In the genomic region with DNA sequence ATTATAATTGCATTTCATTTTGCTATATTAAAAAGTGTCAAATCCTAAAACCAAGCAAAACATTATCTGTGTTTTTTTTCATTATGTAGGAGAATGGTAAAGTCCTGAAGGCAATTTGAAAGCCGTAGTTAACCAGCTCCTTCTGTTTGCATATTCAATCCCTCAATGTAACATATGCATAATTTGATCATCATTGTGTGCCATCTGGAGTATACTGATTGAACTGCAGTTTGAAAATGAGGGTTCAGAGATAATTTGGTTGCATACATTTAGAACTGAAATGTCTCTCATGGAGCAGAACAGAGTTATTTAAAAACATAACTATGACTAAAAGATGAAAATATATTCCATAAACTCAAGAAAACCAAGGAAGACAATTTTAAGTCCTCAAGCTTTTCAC, we compare ENCODE assay signal across 10 cellular contexts.
A peak's percentile ranks its signal among the peaks of the same experiment; 100 is the strongest.
DNase-seq lines count a peak whose midpoint lies in the region; ATAC-seq, FAIRE-seq and TF ChIP-seq lines count a peak whose summit lies in the region.
"Had no signal": no experiment of that assay in that cellular context is flagged by ENCODE, and none has a peak within 500 bp of the region (broad histone marks: within the 10 kb centered on the region; RNA-seq: fewer than 3 reads in every experiment).

No MANE protein-coding gene starts in this region.

- no peak overlapping the region for H3K4me2 ChIP-seq in HepG2 (ENCODE audit: low read depth, low read length)

- 27% methylated on average over 1 of the region's 1 CpG for WGBS in HepG2 (ENCODE audit: low lambda C conversion rate)

- no peaks in the 10 kb centered on the region for H3K4me1 ChIP-seq in HepG2 (ENCODE audit: insufficient read depth, low read length)

- TF ChIP-seq EP300 in HepG2 (IDR thresholded peaks at IDR 0.05; ENCODE audit: low read depth in 2 of 2, low read length in 2 of 2) (no peak), HepG2 (CRISPR knock-in tag; IDR thresholded peaks at IDR 0.05; ENCODE audit: borderline replicate concordance) (no peak)

- H3K9me3 ChIP-seq in HepG2 (ENCODE audit: low read length): no peaks in the 10 kb centered on the region

- DNase-seq in GM06990 (ENCODE audit: extremely low read depth, insufficient read length) (no peak), SK-MEL-5 (ENCODE audit: low read depth, low spot score) (peak; percentile 56), HepG2 (ENCODE audit: low spot score) (peak; percentile 3), cerebellar cortex (ENCODE audit: low spot score) (no peak)
- DNase-seq in activated T-cell treated with anti-CD3 and anti-CD28 coated beads, Interleukin-2, amount 50 U/mL, for 72 hours: no peak
- DNase-seq: activated CD4-positive, alpha-beta T cell treated with anti-CD3 and anti-CD28 coated beads, Interleukin-2, amount 10 ng/mL, durations not matched to agents 7 days and 5 days; H9 had no signal

- H3K4me3 Mint-ChIP-seq in activated T-cell treated with anti-CD3 and anti-CD28 coated beads, Interleukin-2, amount 50 U/mL, for 72 hours: no peak overlapping the region
- H3K4me3 Mint-ChIP-seq: activated CD4-positive, alpha-beta T cell treated with anti-CD3 and anti-CD28 coated beads, Interleukin-2, amount 10 ng/mL, durations not matched to agents 7 days and 5 days; H9 had no signal

- H3K27me3 ChIP-seq in GM06990 (replicated peaks; ENCODE audit: control insufficient read depth, insufficient read depth, low read length): no peaks in the 10 kb centered on the region
- H3K27me3 ChIP-seq in HepG2 (ENCODE audit: control insufficient read depth in 1 of 2, insufficient read depth in 2 of 2, low read length in 2 of 2): no peaks in the 10 kb centered on the region

- H3K27ac ChIP-seq in HepG2 (ENCODE audit: extremely low read length, insufficient read depth, low read length): no peak overlapping the region

- no peak for TF ChIP-seq RAD21 in HepG2 (CRISPR knock-in tag; IDR thresholded peaks at IDR 0.05)

- no peak for TF ChIP-seq POLR2A in HepG2 (IDR thresholded peaks at IDR 0.05; ENCODE audit: insufficient read depth in 1 of 2, low read depth in 2 of 2, low read length in 2 of 2)

- H3K27me3 Mint-ChIP-seq in activated T-cell treated with anti-CD3 and anti-CD28 coated beads, Interleukin-2, amount 50 U/mL, for 72 hours (ENCODE audit: low read depth): no peaks in the 10 kb centered on the region
- H3K27me3 Mint-ChIP-seq: activated CD4-positive, alpha-beta T cell treated with anti-CD3 and anti-CD28 coated beads, Interleukin-2, amount 10 ng/mL, durations not matched to agents 7 days and 5 days had no signal

- TF ChIP-seq CTCF in GM06990 (IDR thresholded peaks at IDR 0.05; ENCODE audit: insufficient read depth, low read length, poor library complexity, severe bottlenecking) (peak; percentile 33), HepG2 (CRISPR knock-in tag; IDR thresholded peaks at IDR 0.05) (peak; percentile 21; the same call in 1 of the 2 replicates)

- no peak overlapping the region for H3K4me3 ChIP-seq in GM06990 (replicated peaks; ENCODE audit: low read depth, low read length)
- H3K4me3 ChIP-seq in HepG2 (replicated peaks in 1 of 3; ENCODE audit: insufficient read depth in 1 of 3, low read depth in 2 of 3, low read length in 3 of 3): no peak overlapping the region

- H3K9ac ChIP-seq in HepG2 (ENCODE audit: insufficient read depth, low read depth, low read length): no peak overlapping the region

- no peak overlapping the region for H2AFZ ChIP-seq in HepG2 (ENCODE audit: low read length)

- POLR2A ChIA-PET in HepG2 (lab: Yijun Ruan, JAX): no interaction called here

- H3K79me2 ChIP-seq in HepG2 (ENCODE audit: insufficient read depth, low read length): no peaks in the 10 kb centered on the region

- FAIRE-seq in HepG2 (lab: Jason Lieb, UNC): no peak

- H3K9me3 Mint-ChIP-seq in activated T-cell treated with anti-CD3 and anti-CD28 coated beads, Interleukin-2, amount 50 U/mL, for 72 hours: peaks cover 0 to 3% of the 10 kb centered on the region in 2 donors
- H3K9me3 Mint-ChIP-seq: activated CD4-positive, alpha-beta T cell treated with anti-CD3 and anti-CD28 coated beads, Interleukin-2, amount 10 ng/mL, durations not matched to agents 7 days and 5 days; H9 had no signal

- no peaks in the 10 kb centered on the region for H4K20me1 ChIP-seq in HepG2 (ENCODE audit: insufficient read depth, low read length)

- CTCF ChIA-PET in HepG2 (lab: Yijun Ruan, JAX; ENCODE audit: low intra/inter-chr PET ratio, low total read pairs): no interaction called here

- in situ Hi-C loops in SK-MEL-5 (cut with HindIII; ENCODE audit: low pct_unique_long_range_greater_than_20kb, low sequenced_read_pairs) (no loop called here), HepG2 (cut with HindIII; ENCODE audit: extremely low pct_ligation_motif_present, low pct_unique_long_range_greater_than_20kb) (no loop called here)

- H3K4me1 Mint-ChIP-seq in activated T-cell treated with anti-CD3 and anti-CD28 coated beads, Interleukin-2, amount 50 U/mL, for 72 hours (ENCODE audit: low read depth): no peaks in the 10 kb centered on the region
- H3K4me1 Mint-ChIP-seq: activated CD4-positive, alpha-beta T cell treated with anti-CD3 and anti-CD28 coated beads, Interleukin-2, amount 10 ng/mL, durations not matched to agents 7 days and 5 days had no signal

- H3K36me3 ChIP-seq in GM06990 (ENCODE audit: control insufficient read depth, insufficient read depth, low read length) (no peaks in the 10 kb centered on the region), HepG2 (replicated peaks in 1 of 2; ENCODE audit: control insufficient read depth in 1 of 2, insufficient read depth in 2 of 2, low read length in 2 of 2) (no peaks in the 10 kb centered on the region)

- no peaks in the 10 kb centered on the region for H3K36me3 Mint-ChIP-seq in activated T-cell treated with anti-CD3 and anti-CD28 coated beads, Interleukin-2, amount 50 U/mL, for 72 hours (ENCODE audit: insufficient read depth in 2 of 2)

- peak; percentile 57 for ATAC-seq in HG03066 (IDR thresholded peaks at IDR 0.05; ENCODE audit: low read depth, unreplicated experiment)
- ATAC-seq in HepG2: 0 out of 3 replicates have a peak, but pooled peaks have one; percentile 41
- no peak for ATAC-seq in activated T-cell treated with anti-CD3 and anti-CD28 coated beads, Interleukin-2, amount 50 U/mL, for 72 hours (replicated peaks in 1 of 2)
- ATAC-seq in GM18511 (IDR thresholded peaks at IDR 0.05; ENCODE audit: unreplicated experiment): no peak
- no peak for ATAC-seq in GM21737 (IDR thresholded peaks at IDR 0.05; ENCODE audit: unreplicated experiment)

- no TSS peak for BruUV-seq in HepG2 (replicated peaks; lab: Mats Ljungman, UMichigan)

- no peak overlapping the region for H3K27ac Mint-ChIP-seq in activated T-cell treated with anti-CD3 and anti-CD28 coated beads, Interleukin-2, amount 50 U/mL, for 72 hours
- H3K27ac Mint-ChIP-seq: activated CD4-positive, alpha-beta T cell treated with anti-CD3 and anti-CD28 coated beads, Interleukin-2, amount 10 ng/mL, durations not matched to agents 7 days and 5 days; H9 had no signal

- intact Hi-C loops in HepG2 (cut with micrococcal nuclease; ENCODE audit: unreplicated experiment): loop anchor here (5.0 kb wide), 1 partner anchor 636 kb away; no protein-coding TSS in a partner anchor

TF ChIP-seq in HepG2, 621 proteins besides CTCF, POLR2A, EP300 and RAD21:
- TF ChIP-seq, protein P1, sequence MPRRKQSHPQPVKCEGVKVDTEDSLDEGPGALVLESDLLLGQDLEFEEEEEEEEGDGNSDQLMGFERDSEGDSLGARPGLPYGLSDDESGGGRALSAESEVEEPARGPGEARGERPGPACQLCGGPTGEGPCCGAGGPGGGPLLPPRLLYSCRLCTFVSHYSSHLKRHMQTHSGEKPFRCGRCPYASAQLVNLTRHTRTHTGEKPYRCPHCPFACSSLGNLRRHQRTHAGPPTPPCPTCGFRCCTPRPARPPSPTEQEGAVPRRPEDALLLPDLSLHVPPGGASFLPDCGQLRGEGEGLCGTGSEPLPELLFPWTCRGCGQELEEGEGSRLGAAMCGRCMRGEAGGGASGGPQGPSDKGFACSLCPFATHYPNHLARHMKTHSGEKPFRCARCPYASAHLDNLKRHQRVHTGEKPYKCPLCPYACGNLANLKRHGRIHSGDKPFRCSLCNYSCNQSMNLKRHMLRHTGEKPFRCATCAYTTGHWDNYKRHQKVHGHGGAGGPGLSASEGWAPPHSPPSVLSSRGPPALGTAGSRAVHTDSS (CRISPR knock-in tag; conservative IDR thresholded peaks at IDR 0.05): no peak
- TF ChIP-seq NCOA5 (CRISPR knock-in tag; IDR thresholded peaks at IDR 0.05): no peak
- TF ChIP-seq NFIC (IDR thresholded peaks at IDR 0.05; ENCODE audit: low read length): no peak
- peak; percentile 27; the same call in 1 of the 2 replicates for TF ChIP-seq STAG1 (CRISPR knock-in tag; IDR thresholded peaks at IDR 0.05)
- TF ChIP-seq ZNF557 (CRISPR knock-in tag; IDR thresholded peaks at IDR 0.05): no peak
- TF ChIP-seq CENPT (CRISPR knock-in tag; IDR thresholded peaks at IDR 0.05; ENCODE audit: low read depth): no peak
- TF ChIP-seq SMC3 (IDR thresholded peaks at IDR 0.05; ENCODE audit: low read length): peak; percentile 29; the same call in 1 of the 2 replicates

Comparison
In these comparisons a context has a peak if more than half of its experiments do, and no peak if none do; other contexts are left out.
1. DNase-seq: peak in SK-MEL-5 (single experiment) and HepG2 (single experiment); none in GM06990 (single experiment), activated T-cell treated with anti-CD3 and anti-CD28 coated beads, Interleukin-2, amount 50 U/mL, for 72 hours (0 of 2) and cerebellar cortex (single experiment).
2. ATAC-seq: peak in HG03066 (single experiment) and HepG2 (single experiment); none in activated T-cell treated with anti-CD3 and anti-CD28 coated beads, Interleukin-2, amount 50 U/mL, for 72 hours (0 of 2), GM18511 (single experiment) and GM21737 (single experiment).